ENCODE assay signal across 1 cellular context in the genomic region with DNA sequence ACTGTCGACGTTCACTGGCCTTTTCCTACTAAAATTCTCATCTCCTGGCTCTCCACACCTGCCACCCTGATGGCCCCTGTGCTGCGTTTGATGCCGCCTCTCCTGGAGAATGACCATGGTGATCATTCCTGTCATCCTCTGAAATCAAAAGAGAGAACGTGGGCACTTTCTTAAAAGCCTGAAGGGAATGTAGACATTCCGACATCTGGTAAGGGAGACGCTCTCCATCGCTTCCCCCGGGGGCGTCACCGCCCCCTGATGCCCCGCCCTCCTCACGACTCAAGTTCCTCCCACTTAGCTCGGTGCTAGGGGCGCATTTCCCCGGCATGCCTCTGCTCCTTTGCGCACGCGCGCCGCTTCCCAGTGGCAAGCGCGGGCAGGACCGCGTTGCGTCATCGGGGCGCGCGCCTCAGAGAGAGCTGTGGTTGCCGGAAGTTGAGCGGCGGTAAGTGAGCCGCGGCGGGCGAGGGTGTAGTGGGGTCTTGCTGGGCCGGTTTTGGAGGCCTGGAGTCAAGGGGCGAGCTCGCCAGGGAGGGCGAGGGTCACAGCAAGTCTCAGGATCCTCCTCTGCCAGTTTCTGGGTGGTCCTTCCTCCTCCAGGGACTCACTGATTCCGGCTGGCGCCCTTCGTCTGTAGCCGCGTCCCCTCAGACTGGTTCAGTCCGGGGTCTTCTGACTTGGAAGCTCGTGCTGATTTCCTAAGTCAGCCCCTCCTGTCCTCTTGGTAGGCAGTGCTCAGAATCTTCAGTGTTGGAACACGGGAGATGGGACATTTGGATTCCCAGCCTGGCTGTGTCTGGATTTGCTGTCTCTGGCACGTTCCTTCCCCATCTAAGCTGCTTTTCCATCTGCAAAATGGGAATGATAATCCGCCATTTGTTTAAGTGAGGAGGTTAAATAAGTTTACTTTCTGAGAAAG.
TF ChIP-seq lines count a peak whose summit lies in the region.

A gene with protein sequence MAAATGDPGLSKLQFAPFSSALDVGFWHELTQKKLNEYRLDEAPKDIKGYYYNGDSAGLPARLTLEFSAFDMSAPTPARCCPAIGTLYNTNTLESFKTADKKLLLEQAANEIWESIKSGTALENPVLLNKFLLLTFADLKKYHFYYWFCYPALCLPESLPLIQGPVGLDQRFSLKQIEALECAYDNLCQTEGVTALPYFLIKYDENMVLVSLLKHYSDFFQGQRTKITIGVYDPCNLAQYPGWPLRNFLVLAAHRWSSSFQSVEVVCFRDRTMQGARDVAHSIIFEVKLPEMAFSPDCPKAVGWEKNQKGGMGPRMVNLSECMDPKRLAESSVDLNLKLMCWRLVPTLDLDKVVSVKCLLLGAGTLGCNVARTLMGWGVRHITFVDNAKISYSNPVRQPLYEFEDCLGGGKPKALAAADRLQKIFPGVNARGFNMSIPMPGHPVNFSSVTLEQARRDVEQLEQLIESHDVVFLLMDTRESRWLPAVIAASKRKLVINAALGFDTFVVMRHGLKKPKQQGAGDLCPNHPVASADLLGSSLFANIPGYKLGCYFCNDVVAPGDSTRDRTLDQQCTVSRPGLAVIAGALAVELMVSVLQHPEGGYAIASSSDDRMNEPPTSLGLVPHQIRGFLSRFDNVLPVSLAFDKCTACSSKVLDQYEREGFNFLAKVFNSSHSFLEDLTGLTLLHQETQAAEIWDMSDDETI (plus strand): TSS at position 412 of the 919 bp plus-strand sequence. CDS start 26,299 bp downstream, outside the sequence.

TF ChIP-seq in HepG2, 621 proteins besides CTCF, POLR2A, EP300 and RAD21 (continued from another document and continues in another):
- TF ChIP-seq ZBTB33 (CRISPR knock-in tag; IDR thresholded peaks at IDR 0.05): no peak
- no peak; the same call in 1 of the 2 replicates for TF ChIP-seq RBAK (CRISPR knock-in tag; IDR thresholded peaks at IDR 0.05)
- TF ChIP-seq PLRG1 (conservative IDR thresholded peaks at IDR 0.05): no peak
- no peak for TF ChIP-seq ZNF530 (CRISPR knock-in tag; IDR thresholded peaks at IDR 0.05; ENCODE audit: low read depth)
- TF ChIP-seq NPAS2 (CRISPR knock-in tag; IDR thresholded peaks at IDR 0.05; ENCODE audit: borderline replicate concordance): no peak
- TF ChIP-seq GZF1 (CRISPR knock-in tag; IDR thresholded peaks at IDR 0.05): no peak
- peak; percentile 82 for TF ChIP-seq XRCC5 (optimal IDR thresholded peaks at IDR 0.05; ENCODE audit: low read length)
- peak; percentile 86 for TF ChIP-seq GMEB1 (CRISPR knock-in tag; IDR thresholded peaks at IDR 0.05; ENCODE audit: borderline replicate concordance)
- TF ChIP-seq ZNF709 (CRISPR knock-in tag; IDR thresholded peaks at IDR 0.05): peak; percentile 45; the same call in 1 of the 2 replicates
- TF ChIP-seq TOPORS (CRISPR knock-in tag; IDR thresholded peaks at IDR 0.05): peak; percentile 84; the same call in 1 of the 2 replicates
- TF ChIP-seq ZNF235 (CRISPR knock-in tag; IDR thresholded peaks at IDR 0.05; ENCODE audit: borderline replicate concordance): peak; percentile 61; the same call in 1 of the 2 replicates
- TF ChIP-seq ZNF33A (CRISPR knock-in tag; IDR thresholded peaks at IDR 0.05; ENCODE audit: borderline replicate concordance): no peak
- TF ChIP-seq RFXAP (CRISPR knock-in tag; IDR thresholded peaks at IDR 0.05; ENCODE audit: borderline replicate concordance): peak; percentile 69; the same call in 1 of the 2 replicates
- TF ChIP-seq ZNF749 (CRISPR knock-in tag; IDR thresholded peaks at IDR 0.05; ENCODE audit: borderline replicate concordance): no peak
- peak; percentile 89 for TF ChIP-seq KLF12 (CRISPR knock-in tag; IDR thresholded peaks at IDR 0.05; ENCODE audit: borderline replicate concordance)
- TF ChIP-seq RBM39 (IDR thresholded peaks at IDR 0.05; ENCODE audit: low read depth, low read length, poor library complexity, severe bottlenecking): peak; percentile 62
- TF ChIP-seq HBP1 (CRISPR knock-in tag; IDR thresholded peaks at IDR 0.05; ENCODE audit: low read depth): peak; percentile 89
- TF ChIP-seq ATF4 (CRISPR knock-in tag; IDR thresholded peaks at IDR 0.05): peak in 1 of 2 experiments; percentile 97; a peak in 2 of 4 replicates
- TF ChIP-seq RFXANK (CRISPR knock-in tag; IDR thresholded peaks at IDR 0.05): no peak; the same call in 1 of the 2 replicates
- no peak for TF ChIP-seq CHCHD3 (CRISPR knock-in tag; IDR thresholded peaks at IDR 0.05)
- TF ChIP-seq HNRNPH1 (optimal IDR thresholded peaks at IDR 0.05; ENCODE audit: low read depth, low read length): no peak
- no peak for TF ChIP-seq ZNF781 (CRISPR knock-in tag; IDR thresholded peaks at IDR 0.05; ENCODE audit: borderline replicate concordance, not compliant biosample characterization)
- TF ChIP-seq, protein P1, sequence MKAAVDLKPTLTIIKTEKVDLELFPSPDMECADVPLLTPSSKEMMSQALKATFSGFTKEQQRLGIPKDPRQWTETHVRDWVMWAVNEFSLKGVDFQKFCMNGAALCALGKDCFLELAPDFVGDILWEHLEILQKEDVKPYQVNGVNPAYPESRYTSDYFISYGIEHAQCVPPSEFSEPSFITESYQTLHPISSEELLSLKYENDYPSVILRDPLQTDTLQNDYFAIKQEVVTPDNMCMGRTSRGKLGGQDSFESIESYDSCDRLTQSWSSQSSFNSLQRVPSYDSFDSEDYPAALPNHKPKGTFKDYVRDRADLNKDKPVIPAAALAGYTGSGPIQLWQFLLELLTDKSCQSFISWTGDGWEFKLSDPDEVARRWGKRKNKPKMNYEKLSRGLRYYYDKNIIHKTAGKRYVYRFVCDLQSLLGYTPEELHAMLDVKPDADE (CRISPR knock-in tag; IDR thresholded peaks at IDR 0.05): no peak
- TF ChIP-seq, protein P2, sequence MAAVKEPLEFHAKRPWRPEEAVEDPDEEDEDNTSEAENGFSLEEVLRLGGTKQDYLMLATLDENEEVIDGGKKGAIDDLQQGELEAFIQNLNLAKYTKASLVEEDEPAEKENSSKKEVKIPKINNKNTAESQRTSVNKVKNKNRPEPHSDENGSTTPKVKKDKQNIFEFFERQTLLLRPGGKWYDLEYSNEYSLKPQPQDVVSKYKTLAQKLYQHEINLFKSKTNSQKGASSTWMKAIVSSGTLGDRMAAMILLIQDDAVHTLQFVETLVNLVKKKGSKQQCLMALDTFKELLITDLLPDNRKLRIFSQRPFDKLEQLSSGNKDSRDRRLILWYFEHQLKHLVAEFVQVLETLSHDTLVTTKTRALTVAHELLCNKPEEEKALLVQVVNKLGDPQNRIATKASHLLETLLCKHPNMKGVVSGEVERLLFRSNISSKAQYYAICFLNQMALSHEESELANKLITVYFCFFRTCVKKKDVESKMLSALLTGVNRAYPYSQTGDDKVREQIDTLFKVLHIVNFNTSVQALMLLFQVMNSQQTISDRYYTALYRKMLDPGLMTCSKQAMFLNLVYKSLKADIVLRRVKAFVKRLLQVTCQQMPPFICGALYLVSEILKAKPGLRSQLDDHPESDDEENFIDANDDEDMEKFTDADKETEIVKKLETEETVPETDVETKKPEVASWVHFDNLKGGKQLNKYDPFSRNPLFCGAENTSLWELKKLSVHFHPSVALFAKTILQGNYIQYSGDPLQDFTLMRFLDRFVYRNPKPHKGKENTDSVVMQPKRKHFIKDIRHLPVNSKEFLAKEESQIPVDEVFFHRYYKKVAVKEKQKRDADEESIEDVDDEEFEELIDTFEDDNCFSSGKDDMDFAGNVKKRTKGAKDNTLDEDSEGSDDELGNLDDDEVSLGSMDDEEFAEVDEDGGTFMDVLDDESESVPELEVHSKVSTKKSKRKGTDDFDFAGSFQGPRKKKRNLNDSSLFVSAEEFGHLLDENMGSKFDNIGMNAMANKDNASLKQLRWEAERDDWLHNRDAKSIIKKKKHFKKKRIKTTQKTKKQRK (IDR thresholded peaks at IDR 0.05; ENCODE audit: low read length): no peak
- TF ChIP-seq, protein P3, sequence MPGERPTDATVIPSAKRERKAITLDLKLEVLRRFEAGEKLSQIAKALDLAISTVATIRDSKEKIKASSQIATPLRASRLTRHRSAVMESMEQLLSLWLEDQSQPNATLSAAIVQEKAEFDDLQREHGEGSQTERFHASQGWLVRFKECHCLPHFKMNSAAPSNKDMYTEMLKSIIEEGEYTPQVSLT (CRISPR knock-in tag; IDR thresholded peaks at IDR 0.05; ENCODE audit: borderline replicate concordance, low read depth): no peak
- TF ChIP-seq, protein P4, sequence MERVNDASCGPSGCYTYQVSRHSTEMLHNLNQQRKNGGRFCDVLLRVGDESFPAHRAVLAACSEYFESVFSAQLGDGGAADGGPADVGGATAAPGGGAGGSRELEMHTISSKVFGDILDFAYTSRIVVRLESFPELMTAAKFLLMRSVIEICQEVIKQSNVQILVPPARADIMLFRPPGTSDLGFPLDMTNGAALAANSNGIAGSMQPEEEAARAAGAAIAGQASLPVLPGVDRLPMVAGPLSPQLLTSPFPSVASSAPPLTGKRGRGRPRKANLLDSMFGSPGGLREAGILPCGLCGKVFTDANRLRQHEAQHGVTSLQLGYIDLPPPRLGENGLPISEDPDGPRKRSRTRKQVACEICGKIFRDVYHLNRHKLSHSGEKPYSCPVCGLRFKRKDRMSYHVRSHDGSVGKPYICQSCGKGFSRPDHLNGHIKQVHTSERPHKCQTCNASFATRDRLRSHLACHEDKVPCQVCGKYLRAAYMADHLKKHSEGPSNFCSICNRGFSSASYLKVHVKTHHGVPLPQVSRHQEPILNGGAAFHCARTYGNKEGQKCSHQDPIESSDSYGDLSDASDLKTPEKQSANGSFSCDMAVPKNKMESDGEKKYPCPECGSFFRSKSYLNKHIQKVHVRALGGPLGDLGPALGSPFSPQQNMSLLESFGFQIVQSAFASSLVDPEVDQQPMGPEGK (CRISPR knock-in tag; IDR thresholded peaks at IDR 0.05): peak; percentile 86
- TF ChIP-seq ZNF331 (CRISPR knock-in tag; IDR thresholded peaks at IDR 0.05): peak; percentile 64; the same call in 1 of the 2 replicates
- no peak for TF ChIP-seq SMAD9 (CRISPR knock-in tag; IDR thresholded peaks at IDR 0.05)
- peak; percentile 97 for TF ChIP-seq GABPB1 (CRISPR knock-in tag; IDR thresholded peaks at IDR 0.05)
- peak; percentile 45; the same call in 1 of the 2 replicates for TF ChIP-seq HCFC1 (IDR thresholded peaks at IDR 0.05; ENCODE audit: low read depth, low read length)
- TF ChIP-seq, protein P5, sequence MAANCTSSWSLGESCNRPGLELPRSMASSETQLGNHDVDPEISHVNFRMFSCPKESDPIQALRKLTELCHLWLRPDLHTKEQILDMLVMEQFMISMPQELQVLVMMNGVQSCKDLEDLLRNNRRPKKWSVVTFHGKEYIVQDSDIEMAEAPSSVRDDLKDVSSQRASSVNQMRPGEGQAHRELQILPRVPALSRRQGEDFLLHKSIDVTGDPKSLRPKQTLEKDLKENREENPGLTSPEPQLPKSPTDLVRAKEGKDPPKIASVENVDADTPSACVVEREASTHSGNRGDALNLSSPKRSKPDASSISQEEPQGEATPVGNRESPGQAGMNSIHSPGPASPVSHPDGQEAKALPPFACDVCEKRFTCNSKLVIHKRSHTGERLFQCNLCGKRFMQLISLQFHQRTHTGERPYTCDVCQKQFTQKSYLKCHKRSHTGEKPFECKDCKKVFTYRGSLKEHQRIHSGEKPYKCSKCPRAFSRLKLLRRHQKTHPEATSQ (CRISPR knock-in tag; IDR thresholded peaks at IDR 0.05; ENCODE audit: borderline replicate concordance): peak; percentile 69; the same call in 1 of the 2 replicates
- peak; percentile 79; the same call in 1 of the 2 replicates for TF ChIP-seq ZNF232 (CRISPR knock-in tag; IDR thresholded peaks at IDR 0.05; ENCODE audit: borderline replicate concordance)
- TF ChIP-seq E2F2 (CRISPR knock-in tag; IDR thresholded peaks at IDR 0.05; ENCODE audit: borderline replicate concordance): no peak
- TF ChIP-seq ZNF335 (CRISPR knock-in tag; IDR thresholded peaks at IDR 0.05): 0 out of 2 replicates have a peak, but pooled peaks have one; percentile 44
